In the genomic region with DNA sequence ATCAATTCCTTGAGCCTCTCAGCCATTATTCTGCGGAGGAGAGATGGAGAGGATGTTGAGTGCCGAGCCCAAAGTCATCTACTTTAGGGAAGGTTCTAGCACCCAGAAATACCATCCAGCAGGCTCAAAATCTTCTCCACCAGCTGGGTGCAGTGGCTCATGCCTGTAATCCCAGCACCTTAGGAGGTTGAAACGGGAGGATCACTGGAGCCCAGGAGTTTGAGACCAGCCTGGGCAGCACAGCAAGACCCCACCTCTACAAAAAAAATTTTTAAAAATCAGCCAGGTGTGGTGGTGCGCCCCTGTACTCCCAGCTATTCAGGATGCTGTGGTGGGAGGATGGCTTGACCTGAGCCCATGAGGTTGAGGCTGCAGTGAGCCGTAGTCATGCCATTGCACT, we compare ENCODE assay signal across 28 cellular contexts.
"Had no signal": no experiment of that assay in that cellular context is flagged by ENCODE, and none has a peak within 500 bp of the region (broad histone marks: within the 10 kb centered on the region; RNA-seq: fewer than 3 reads in every experiment).

No MANE protein-coding gene starts in this region.

- H3K27ac ChIP-seq: neutrophil, pancreas, psoas muscle, sigmoid colon, stomach, thoracic aorta, thyroid gland, tibial nerve, upper lobe of left lung, vagina had no signal

- H3K36me3 Mint-ChIP-seq: naive thymus-derived CD8-positive, alpha-beta T cell; natural killer cell treated with Interleukin-12 subunit alpha and Interleukin-12 subunit beta and Interleukin-15 and Interleukin-18, amount 100 ng/mL, for 72 hours; stimulated activated effector memory CD8-positive, alpha-beta T cell treated with anti-CD3 and anti-CD28 coated beads, Interleukin-12 subunit alpha, Interleukin-12 subunit beta, amount 100 ng/mL, for 72 hours; stimulated activated naive B cell treated with anti-CD40 and anti-IgM and Interleukin-4, amounts not matched to agents 10 μg/mL and 1 μg/mL and 100 μg/mL, for 72 hours had no signal

- ATAC-seq: naive thymus-derived CD8-positive, alpha-beta T cell; natural killer cell treated with Interleukin-12 subunit alpha and Interleukin-12 subunit beta and Interleukin-15 and Interleukin-18, amount 100 ng/mL, for 72 hours; pancreas; psoas muscle; right cardiac atrium; stimulated activated effector memory CD8-positive, alpha-beta T cell treated with anti-CD3 and anti-CD28 coated beads, Interleukin-12 subunit alpha, Interleukin-12 subunit beta, amount 100 ng/mL, for 72 hours; stimulated activated naive B cell treated with anti-CD40 and anti-IgM and Interleukin-4, amounts not matched to agents 10 μg/mL and 1 μg/mL and 100 μg/mL, for 72 hours had no signal

- H3K4me1 ChIP-seq: pancreas, psoas muscle, thyroid gland, vagina had no signal

- H3K27ac Mint-ChIP-seq: naive thymus-derived CD8-positive, alpha-beta T cell; natural killer cell treated with Interleukin-12 subunit alpha and Interleukin-12 subunit beta and Interleukin-15 and Interleukin-18, amount 100 ng/mL, for 72 hours; nephron progenitor cell; progenitor cell of endocrine pancreas; stimulated activated effector memory CD8-positive, alpha-beta T cell treated with anti-CD3 and anti-CD28 coated beads, Interleukin-12 subunit alpha, Interleukin-12 subunit beta, amount 100 ng/mL, for 72 hours; stimulated activated naive B cell treated with anti-CD40 and anti-IgM and Interleukin-4, amounts not matched to agents 10 μg/mL and 1 μg/mL and 100 μg/mL, for 72 hours; stimulated activated naive CD8-positive, alpha-beta T cell treated with anti-CD3 and anti-CD28 coated beads, Interleukin-15, Interleukin-2, amounts not matched to agents 100 ng/mL and 50 ng/mL, for 24 hours had no signal

- H3K4me1 Mint-ChIP-seq: nephron progenitor cell; neural crest cell; stimulated activated naive B cell treated with anti-CD40 and anti-IgM and Interleukin-4, amounts not matched to agents 10 μg/mL and 1 μg/mL and 100 μg/mL, for 72 hours had no signal

- H3K4me3 Mint-ChIP-seq: naive thymus-derived CD8-positive, alpha-beta T cell; natural killer cell treated with Interleukin-12 subunit alpha and Interleukin-12 subunit beta and Interleukin-15 and Interleukin-18, amount 100 ng/mL, for 72 hours; nephron progenitor cell; neural crest cell; stimulated activated effector memory CD8-positive, alpha-beta T cell treated with anti-CD3 and anti-CD28 coated beads, Interleukin-12 subunit alpha, Interleukin-12 subunit beta, amount 100 ng/mL, for 72 hours; stimulated activated naive B cell treated with anti-CD40 and anti-IgM and Interleukin-4, amounts not matched to agents 10 μg/mL and 1 μg/mL and 100 μg/mL, for 72 hours; stimulated activated naive CD8-positive, alpha-beta T cell treated with anti-CD3 and anti-CD28 coated beads, Interleukin-15, Interleukin-2, amounts not matched to agents 100 ng/mL and 50 ng/mL, for 24 hours had no signal

- H3K9me3 ChIP-seq: neutrophil, pancreas, psoas muscle, sigmoid colon, thoracic aorta, thyroid gland, upper lobe of left lung, vagina had no signal

- H3K4me3 ChIP-seq: pancreas, psoas muscle, sigmoid colon, stomach, thoracic aorta, thyroid gland, tibial nerve, upper lobe of left lung, vagina had no signal

- DNase-seq: naive thymus-derived CD8-positive, alpha-beta T cell; nephron progenitor cell; nucleus accumbens; pancreas; psoas muscle; right cardiac atrium; sigmoid colon; small intestine; stimulated activated CD4-positive, alpha-beta T cell treated with anti-CD3 and anti-CD28 coated beads, Interleukin-15, amount 100 ng/mL, for 24 hours; stimulated activated CD4-positive, alpha-beta T cell treated with anti-CD3 and anti-CD28 coated beads, Interleukin-2, amount 100 ng/mL, for 24 hours; stimulated activated CD4-positive, alpha-beta T cell treated with anti-CD3 and anti-CD28 coated beads, Interleukin-2, amount 100 ng/mL, for 48 hours; stimulated activated CD4-positive, alpha-beta T cell treated with anti-CD3 and anti-CD28 coated beads, Interleukin-4, amount 100 ng/mL, for 24 hours; stimulated activated naive B cell treated with anti-CD40 and anti-IgM and Interleukin-4, amounts not matched to agents 10 μg/mL and 1 μg/mL and 100 μg/mL, for 72 hours; stimulated activated naive CD4-positive, alpha-beta T cell treated with Interleukin-2 at 50 U/mL for 16 hours; stomach; thyroid gland; trophoblast cell; upper lobe of left lung had no signal

- H3K27me3 ChIP-seq: neutrophil, pancreas, sigmoid colon, stomach, thyroid gland, tibial nerve, upper lobe of left lung, vagina had no signal

- FAIRE-seq: pancreas, small intestine, urothelium cell line had no signal

- H3K36me3 ChIP-seq: neutrophil, pancreas, sigmoid colon, stomach, thoracic aorta, thyroid gland, tibial nerve, upper lobe of left lung, vagina had no signal

- H3K9me3 Mint-ChIP-seq: natural killer cell treated with Interleukin-12 subunit alpha and Interleukin-12 subunit beta and Interleukin-15 and Interleukin-18, amount 100 ng/mL, for 72 hours; stimulated activated effector memory CD8-positive, alpha-beta T cell treated with anti-CD3 and anti-CD28 coated beads, Interleukin-12 subunit alpha, Interleukin-12 subunit beta, amount 100 ng/mL, for 72 hours; stimulated activated naive B cell treated with anti-CD40 and anti-IgM and Interleukin-4, amounts not matched to agents 10 μg/mL and 1 μg/mL and 100 μg/mL, for 72 hours; stimulated activated naive CD8-positive, alpha-beta T cell treated with anti-CD3 and anti-CD28 coated beads, Interleukin-15, Interleukin-2, amounts not matched to agents 100 ng/mL and 50 ng/mL, for 24 hours had no signal

- H3K27me3 Mint-ChIP-seq: naive thymus-derived CD8-positive, alpha-beta T cell; natural killer cell treated with Interleukin-12 subunit alpha and Interleukin-12 subunit beta and Interleukin-15 and Interleukin-18, amount 100 ng/mL, for 72 hours; stimulated activated naive B cell treated with anti-CD40 and anti-IgM and Interleukin-4, amounts not matched to agents 10 μg/mL and 1 μg/mL and 100 μg/mL, for 72 hours; stimulated activated naive CD8-positive, alpha-beta T cell treated with anti-CD3 and anti-CD28 coated beads, Interleukin-15, Interleukin-2, amounts not matched to agents 100 ng/mL and 50 ng/mL, for 24 hours had no signal
